Comparison of ENCODE assay signal across 8 cellular contexts in the genomic region with DNA sequence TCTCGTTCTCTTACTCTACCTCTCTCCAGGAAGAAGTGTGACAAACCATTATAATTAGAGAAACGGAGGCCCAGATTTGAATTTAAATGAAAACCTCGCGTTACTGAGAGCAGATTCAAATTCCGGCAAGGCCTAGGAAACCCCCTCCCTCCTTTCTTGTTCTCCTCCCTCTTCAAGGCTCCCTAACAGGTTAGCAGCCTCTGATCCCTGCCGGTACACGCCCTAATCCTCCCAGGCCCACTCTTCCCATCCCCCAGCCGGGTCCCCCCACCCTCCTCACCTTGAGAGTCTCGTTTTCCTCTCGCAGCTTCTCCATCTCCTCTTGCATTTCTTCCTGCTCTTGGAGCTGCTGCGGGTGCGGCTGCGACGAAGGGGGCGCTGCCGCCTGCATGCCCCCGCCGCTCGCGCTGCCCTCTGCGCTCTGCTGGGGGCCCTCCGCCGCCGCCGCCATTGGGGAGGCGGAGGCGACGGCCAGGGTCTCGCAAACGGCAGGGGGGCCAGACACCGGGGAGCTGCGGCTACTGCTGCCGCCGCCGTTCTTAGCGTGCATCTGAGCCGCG. TPM values are rescaled to one million over a fixed set of nuclear protein-coding genes. Genes with fewer than 3 reads are reported as not detected.
DNase-seq lines count a peak whose midpoint lies in the region; ATAC-seq, FAIRE-seq and TF ChIP-seq lines count a peak whose summit lies in the region.

No MANE protein-coding gene starts in this region.

- peak overlapping the region; percentile 64 to 93 (median 89) for H3K27ac Mint-ChIP-seq in CD4-positive, alpha-beta memory T cell
- H3K27ac Mint-ChIP-seq in IgD-negative memory B cell = peak overlapping the region in 2 of 3 donors; percentile 52 to 80
- no peak overlapping the region for H3K27ac Mint-ChIP-seq in activated T-cell treated with anti-CD3 and anti-CD28 coated beads, Interleukin-2, amount 50 U/mL, for 72 hours

- intact Hi-C loops in CD4-positive, alpha-beta memory T cell (cut with micrococcal nuclease) = loop anchor here (5.0 kb wide), 1 partner anchor 1733 kb away; no protein-coding TSS in a partner anchor

- H3K36me3 Mint-ChIP-seq in CD4-positive, alpha-beta memory T cell = peaks cover 2 to 9% of the 10 kb centered on the region in 2 donors
- H3K36me3 Mint-ChIP-seq in IgD-negative memory B cell = no peaks in the 10 kb centered on the region
- peaks cover 0 to 3% of the 10 kb centered on the region in 2 donors for H3K36me3 Mint-ChIP-seq in activated T-cell treated with anti-CD3 and anti-CD28 coated beads, Interleukin-2, amount 50 U/mL, for 72 hours (ENCODE audit: insufficient read depth in 2 of 2)

- TF ChIP-seq CTCF in omental fat pad (IDR thresholded peaks at IDR 0.05) = no peak

- H3K27me3 ChIP-seq in CD4-positive, alpha-beta memory T cell (ENCODE audit: insufficient read depth, low read length) = peaks cover 13% of the 10 kb centered on the region

- peak; percentile 27 to 38 for ATAC-seq in activated T-cell treated with anti-CD3 and anti-CD28 coated beads, Interleukin-2, amount 50 U/mL, for 72 hours (replicated peaks in 1 of 2)
- ATAC-seq in omental fat pad (ENCODE audit: low FRiP score) (peak; percentile 17), GM18873 (IDR thresholded peaks at IDR 0.05; ENCODE audit: low FRiP score, unreplicated experiment) (no peak)

- peaks cover 40% of the 10 kb centered on the region for H3K4me1 ChIP-seq in CD4-positive, alpha-beta memory T cell (ENCODE audit: insufficient read depth, low read length)

- peak in 1 of 5 donors; percentile 55 for DNase-seq in CD4-positive, alpha-beta memory T cell
- DNase-seq in GM19238 (ENCODE audit: insufficient read length, low spot score) (peak; percentile 3), frontal cortex (ENCODE audit: low spot score in 2 of 2) (peak; percentile 37 to 59), omental fat pad (ENCODE audit: low spot score) (no peak), erythroblast (lab: John Stamatoyannopoulos, UW) (no peak)
- peak; percentile 48 to 53 for DNase-seq in activated T-cell treated with anti-CD3 and anti-CD28 coated beads, Interleukin-2, amount 50 U/mL, for 72 hours

- H3K4me3 Mint-ChIP-seq in CD4-positive, alpha-beta memory T cell = peak overlapping the region; percentile 83 to 96 (median 94)
- peak overlapping the region; percentile 90 to 94 (median 94) for H3K4me3 Mint-ChIP-seq in IgD-negative memory B cell
- H3K4me3 Mint-ChIP-seq in activated T-cell treated with anti-CD3 and anti-CD28 coated beads, Interleukin-2, amount 50 U/mL, for 72 hours = peak overlapping the region; percentile 77 to 85

- H3K27ac ChIP-seq in CD4-positive, alpha-beta memory T cell (ENCODE audit: low read depth, low read length) = peak overlapping the region; percentile 50

- H3K4me3 ChIP-seq in CD4-positive, alpha-beta memory T cell (ENCODE audit: low read length in 2 of 2) = peak overlapping the region; percentile 25 to 61

- H3K4me1 Mint-ChIP-seq in CD4-positive, alpha-beta memory T cell = peaks cover 26 to 51% (median 38%) of the 10 kb centered on the region in 4 donors
- H3K4me1 Mint-ChIP-seq in IgD-negative memory B cell = peaks cover 16 to 19% (median 18%) of the 10 kb centered on the region in 3 donors
- peaks cover 47% of the 10 kb centered on the region for H3K4me1 Mint-ChIP-seq in activated T-cell treated with anti-CD3 and anti-CD28 coated beads, Interleukin-2, amount 50 U/mL, for 72 hours (ENCODE audit: low read depth)

- no peaks in the 10 kb centered on the region for H3K9me3 Mint-ChIP-seq in CD4-positive, alpha-beta memory T cell
- H3K9me3 Mint-ChIP-seq in IgD-negative memory B cell = no peaks in the 10 kb centered on the region
- no peaks in the 10 kb centered on the region for H3K9me3 Mint-ChIP-seq in activated T-cell treated with anti-CD3 and anti-CD28 coated beads, Interleukin-2, amount 50 U/mL, for 72 hours

- POLR2A ChIA-PET in CD4-positive, alpha-beta memory T cell (lab: Charles Lee; ENCODE audit: partially characterized antibody) = interaction anchor here (0.9 to 3.3 kb wide), 8 partner anchors 15 to 1735 kb away, joined by 3 to 31 read pairs (median 3); partner anchors contain the start of gene RNF146

- H3K27me3 Mint-ChIP-seq in CD4-positive, alpha-beta memory T cell = peaks cover 9 to 15% of the 10 kb centered on the region in 2 donors
- peaks cover 18% of the 10 kb centered on the region for H3K27me3 Mint-ChIP-seq in IgD-negative memory B cell
- peaks cover 36% of the 10 kb centered on the region for H3K27me3 Mint-ChIP-seq in activated T-cell treated with anti-CD3 and anti-CD28 coated beads, Interleukin-2, amount 50 U/mL, for 72 hours (ENCODE audit: low read depth)

- CTCF ChIA-PET in CD4-positive, alpha-beta memory T cell (lab: Charles Lee; ENCODE audit: partially characterized antibody) = interaction anchor here (1.0 to 9.0 kb wide), 20 partner anchors 8 to 1984 kb away, joined by 3 to 125 read pairs (median 6); partner anchors contain the start of genes PTPRK and RNF146

- no peaks in the 10 kb centered on the region for H3K36me3 ChIP-seq in CD4-positive, alpha-beta memory T cell (ENCODE audit: insufficient read depth, low read length)

- TF ChIP-seq POLR2A in erythroblast (IDR thresholded peaks at IDR 0.05; ENCODE audit: low read length) = no peak

- no peak for FAIRE-seq in frontal cortex (lab: Jason Lieb, UNC)

- no peaks in the 10 kb centered on the region for H3K9me3 ChIP-seq in CD4-positive, alpha-beta memory T cell (ENCODE audit: control insufficient read depth in 1 of 2, low read length in 2 of 2)

RNA-seq across cellular contexts. Expression of gene KIAA0408, which starts 56.1 kb away (rescaled TPM):
- 1 to 10 TPM; 6.8 to 6.9 TPM for total RNA-seq in CD4-positive, alpha-beta memory T cell
- 1 to 10 TPM in 1 of 2 donors, not detected in 1; 1.8 TPM for polyA plus RNA-seq in CD4-positive, alpha-beta memory T cell
- 0.76 TPM for polyA plus RNA-seq in IgD-negative memory B cell
- 1 to 10 TPM; 6.6 TPM for total RNA-seq in activated T-cell treated with anti-CD3 and anti-CD28 coated beads, Interleukin-2, amount 50 U/mL, for 72 hours
- total RNA-seq in frontal cortex = 107 TPM
- total RNA-seq in omental fat pad = 10 to 100 TPM in 2 of 4 donors, 1 to 10 TPM in 2; 4.7 to 15.3 (median 9.0) TPM

Comparison
In these comparisons a context has a peak if more than half of its experiments do, and no peak if none do; other contexts are left out.
1. DNase-seq: peak in GM19238 (single experiment), activated T-cell treated with anti-CD3 and anti-CD28 coated beads, Interleukin-2, amount 50 U/mL, for 72 hours (2 of 2) and frontal cortex (2 of 2); none in omental fat pad (single experiment) and erythroblast (0 of 2).
2. Peak in every context shown above with its lines, with median percentiles within 50 percentile points of each other: H3K4me3 Mint-ChIP-seq.